Comparison of ENCODE assay signal across 8 cellular contexts in genomic region chr19:2495130-2495641, GRCh38. TPM values are rescaled to one million over a fixed set of nuclear protein-coding genes. Genes with fewer than 3 reads are reported as not detected.
DNase-seq lines count a peak whose midpoint lies in the region; ATAC-seq and TF ChIP-seq lines count a peak whose summit lies in the region.

No MANE protein-coding gene starts in this region.

- H3K36me3 ChIP-seq in HAP-1 (replicated peaks) (no peaks in the 10 kb centered on the region), esophagus squamous epithelium (no peaks in the 10 kb centered on the region), muscle layer of duodenum (ENCODE audit: control insufficient read depth in 1 of 2, insufficient read depth in 2 of 2, low read length in 2 of 2) (no peaks in the 10 kb centered on the region)

- DNase-seq in AG20443 (ENCODE audit: low spot score) (peak; percentile 86), HAP-1 (ENCODE audit: low spot score in 2 of 2) (no peak), T-cell (peak in 4 of 34 experiments; percentile 10 to 25 (median 18)), esophagus squamous epithelium (lab: John Stamatoyannopoulos, UW) (no peak), NCI-H1048 (lab: John Stamatoyannopoulos, UW) (no peak)

- intact Hi-C loops in esophagus squamous epithelium (cut with DNase I): no loop called here

- H3K9me3 ChIP-seq in HAP-1: no peaks in the 10 kb centered on the region
- H3K9me3 ChIP-seq in esophagus squamous epithelium: no peaks in the 10 kb centered on the region
- H3K9me3 ChIP-seq in muscle layer of duodenum (ENCODE audit: control insufficient read depth in 1 of 2, low read length in 2 of 2): no peaks in the 10 kb centered on the region

- peaks cover 12 to 29% of the 10 kb centered on the region in 2 donors for H3K27me3 Mint-ChIP-seq in T-cell

- H3K9me3 Mint-ChIP-seq in T-cell: no peaks in the 10 kb centered on the region

- H3K27me3 ChIP-seq in HAP-1 (ENCODE audit: low read depth) (no peaks in the 10 kb centered on the region), esophagus squamous epithelium (no peaks in the 10 kb centered on the region), muscle layer of duodenum (ENCODE audit: low read depth, low read length) (no peaks in the 10 kb centered on the region)

- TF ChIP-seq POLR2A in esophagus squamous epithelium (IDR thresholded peaks at IDR 0.05): no peak

- in situ Hi-C loops in HAP-1 (cut with MboI; ENCODE audit: low sequenced_read_pairs): no loop called here

- peaks cover 22 to 37% (median 35%) of the 10 kb centered on the region in 3 donors for H3K4me1 Mint-ChIP-seq in T-cell

- ATAC-seq in T-cell (replicated peaks in 1 of 4) (peak in 3 of 4 experiments; percentile 28 to 58 (median 46)), HG02970 (IDR thresholded peaks at IDR 0.05; ENCODE audit: low FRiP score, unreplicated experiment) (no peak), GM19452 (IDR thresholded peaks at IDR 0.05; ENCODE audit: unreplicated experiment) (no peak)

- H3K4me1 ChIP-seq in HAP-1 (peaks cover 9% of the 10 kb centered on the region), esophagus squamous epithelium (peaks cover 30 to 66% (median 36%) of the 10 kb centered on the region in 3 donors), muscle layer of duodenum (ENCODE audit: control insufficient read depth in 1 of 2, insufficient read depth in 2 of 2, low read length in 2 of 2) (peaks cover 6 to 15% of the 10 kb centered on the region in 2 donors)

- no peak for TF ChIP-seq CTCF in esophagus squamous epithelium (IDR thresholded peaks at IDR 0.05)

- POLR2A ChIA-PET in T-cell (lab: Charles Lee): interaction anchor here in 1 of 2 donors (0.7 kb wide), 2 partner anchors 19 to 1710 kb away, joined by 4 to 8 read pairs; partner anchors contain the start of gene GADD45B

- H3K4me3 Mint-ChIP-seq in T-cell: peak overlapping the region; percentile 53 to 70 (median 65)

- CTCF ChIA-PET in T-cell (lab: Charles Lee): no interaction called here

- 0% methylated on average over 7 of the region's 26 CpGs; no CpG with 5 or more reads in 1 of the 2 donors for WGBS in esophagus squamous epithelium, 2 donors

- H3K27ac ChIP-seq in esophagus squamous epithelium: peak overlapping the region; percentile 77 to 90 (median 86)
- H3K27ac ChIP-seq in muscle layer of duodenum (ENCODE audit: low read length): no peak overlapping the region

- no peaks in the 10 kb centered on the region for H3K36me3 Mint-ChIP-seq in T-cell

- no peak overlapping the region for H3K27ac Mint-ChIP-seq in T-cell

- peak overlapping the region; percentile 42 for H3K4me3 ChIP-seq in HAP-1
- peak overlapping the region; percentile 34 to 70 (median 52) for H3K4me3 ChIP-seq in esophagus squamous epithelium
- peak overlapping the region; percentile 69 to 78 for H3K4me3 ChIP-seq in muscle layer of duodenum (ENCODE audit: low read depth in 1 of 2, low read length in 2 of 2)

RNA-seq across cellular contexts. Expression of gene GADD45B, which starts 19.3 kb away (rescaled TPM):
- total RNA-seq in T-cell (100 to 1,000 TPM in 3 of 5 donors, 10 to 100 TPM in 2; 76.5 to 174 (median 102) TPM), esophagus squamous epithelium (10 to 100 TPM; 21.6 to 40.1 (median 28.7) TPM)

RNA-seq across cellular contexts. Expression of gene LMNB2, which starts 38.4 kb away (rescaled TPM):
- total RNA-seq in T-cell: 10 to 100 TPM; 15.7 to 26.7 (median 24.7) TPM
- total RNA-seq in esophagus squamous epithelium: 10 to 100 TPM; 38.7 to 93.3 (median 61.4) TPM

Comparison
In these comparisons a context has a peak if more than half of its experiments do, and no peak if none do; other contexts are left out.
1. ATAC-seq: peak in T-cell (3 of 4); none in HG02970 (single experiment) and GM19452 (single experiment).
2. Peak in every context shown above with its lines, with median percentiles within 50 percentile points of each other: H3K4me3 ChIP-seq.